In the genomic region with DNA sequence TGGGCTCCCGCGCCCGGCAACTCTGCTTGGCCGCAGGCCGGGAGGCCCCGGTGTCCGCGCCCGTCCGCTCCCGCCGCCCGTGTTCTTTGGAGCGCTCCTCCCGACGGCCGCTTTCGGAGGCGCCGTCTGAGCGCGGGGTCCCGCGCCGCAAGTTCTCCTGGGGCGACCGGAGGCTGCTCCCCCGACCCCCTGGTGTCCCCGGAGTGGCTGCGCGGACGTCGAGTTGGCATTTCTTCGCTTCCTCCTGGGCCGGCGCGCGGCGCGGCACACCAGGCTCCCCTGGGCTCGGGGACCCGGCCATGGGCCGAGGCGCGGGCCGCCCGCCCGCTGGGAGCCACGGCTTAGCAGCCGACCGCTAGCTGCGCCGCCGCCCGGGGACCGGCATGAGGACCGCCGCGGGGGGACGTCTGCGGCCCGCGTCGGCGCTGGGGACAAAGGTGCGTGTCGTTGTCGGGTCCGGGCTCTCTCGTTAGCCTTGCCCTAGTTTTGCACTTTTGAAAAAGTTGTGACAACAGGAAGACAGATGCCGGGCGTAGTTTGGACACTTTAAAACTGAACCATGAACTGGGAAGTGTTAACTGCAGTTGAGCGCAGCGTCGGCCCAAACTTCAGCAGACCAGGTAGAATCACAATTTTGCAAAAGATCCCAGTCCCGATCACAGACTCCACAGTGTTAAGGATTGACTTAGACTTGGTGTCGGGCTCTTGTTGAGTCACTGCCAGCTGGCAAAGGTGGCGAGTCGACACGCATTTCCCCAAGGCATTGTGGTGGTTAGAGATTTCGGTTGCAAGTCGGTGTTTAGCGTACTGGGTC, we compare ENCODE assay signal across 8 cellular contexts. TPM values are rescaled to one million over a fixed set of nuclear protein-coding genes. Genes with fewer than 3 reads are reported as not detected.
DNase-seq lines count a peak whose midpoint lies in the region; ATAC-seq and TF ChIP-seq lines count a peak whose summit lies in the region.

No MANE protein-coding gene starts in this region.

- peaks cover 53% of the 10 kb centered on the region for H3K4me1 Mint-ChIP-seq in activated naive CD8-positive, alpha-beta T cell (ENCODE audit: low read depth)

- H3K4me3 Mint-ChIP-seq in activated naive CD8-positive, alpha-beta T cell, result peak overlapping the region; percentile 90

- H3K27ac Mint-ChIP-seq in activated naive CD8-positive, alpha-beta T cell, result peak overlapping the region; percentile 75

- H3K27ac ChIP-seq in AG04450 (ENCODE audit: low read depth, low read length), result no peak overlapping the region
- peak overlapping the region; percentile 93 to 98 (median 96) for H3K27ac ChIP-seq in Peyer's patch
- peak overlapping the region; percentile 88 to 99 (median 96) for H3K27ac ChIP-seq in heart left ventricle
- H3K27ac ChIP-seq in prostate gland, result peak overlapping the region; percentile 91 to 96

- intact Hi-C loops in heart left ventricle (cut with DNase I) (loop anchor here in 7 of 10 donors (2.0 to 5.0 kb wide), 8 partner anchors 17 to 113 kb away; partner anchors contain the start of genes ROGDI (in 3 of the 7), ANKS3 (in 1 of the 7), DNAAF8 (in 1 of the 7) and SEC14L5 (in 1 of the 7)), prostate gland (cut with DNase I) (loop anchor here (5.0 to 10.0 kb wide), 2 partner anchors 109 to 113 kb away; partner anchors contain the start of genes ANKS3, DNAAF8 and SEC14L5)

- TF ChIP-seq POLR2A in Peyer's patch (IDR thresholded peaks at IDR 0.05) (no peak), heart left ventricle (IDR thresholded peaks at IDR 0.05) (no peak), prostate gland (IDR thresholded peaks at IDR 0.05) (no peak)

- H3K27me3 ChIP-seq in AG04450 (ENCODE audit: control insufficient read depth, insufficient read depth, low read length) (no peaks in the 10 kb centered on the region), Peyer's patch (no peaks in the 10 kb centered on the region), heart left ventricle (no peaks in the 10 kb centered on the region), prostate gland (replicated peaks; ENCODE audit: insufficient read depth) (no peaks in the 10 kb centered on the region)

- H3K9me3 ChIP-seq in AG04450 (ENCODE audit: control insufficient read depth, insufficient read depth, low read length) (no peaks in the 10 kb centered on the region; the same call in 1 of the 2 replicates), Peyer's patch (no peaks in the 10 kb centered on the region), heart left ventricle (no peaks in the 10 kb centered on the region), prostate gland (no peaks in the 10 kb centered on the region)

- DNase-seq in AG04450 (ENCODE audit: low read depth, low spot score) (no peak), Peyer's patch (peak; percentile 28 to 76 (median 67)), heart left ventricle (peak; percentile 54 to 72 (median 71)), prostate gland (ENCODE audit: low spot score) (peak; percentile 53), NCI-H1048 (lab: John Stamatoyannopoulos, UW) (no peak)

- H3K4me1 ChIP-seq in Peyer's patch, result peaks cover 4 to 54% (median 15%) of the 10 kb centered on the region in 4 donors
- peaks cover 0 to 74% (median 55%) of the 10 kb centered on the region in 12 donors for H3K4me1 ChIP-seq in heart left ventricle
- H3K4me1 ChIP-seq in prostate gland (replicated peaks), result peaks cover 13% of the 10 kb centered on the region

- H3K27me3 Mint-ChIP-seq in activated naive CD8-positive, alpha-beta T cell, result no peaks in the 10 kb centered on the region

- CTCF ChIA-PET in AG04450 (lab: Charles Lee), result interaction anchor here (0.6 to 4.5 kb wide), 2 partner anchors 108 to 299 kb away, joined by 3 to 18 read pairs; no protein-coding TSS in a partner anchor

- peak; percentile 5 for ATAC-seq in GM18858 (IDR thresholded peaks at IDR 0.05; ENCODE audit: unreplicated experiment)
- ATAC-seq in HG03064 (IDR thresholded peaks at IDR 0.05; ENCODE audit: low read depth, unreplicated experiment), result peak; percentile 15
- ATAC-seq in heart left ventricle, result peak in 2 of 4 donors; percentile 9 to 27

- POLR2A ChIA-PET in AG04450 (lab: Yijun Ruan, JAX), result interaction anchor here (0.9 to 1.5 kb wide), 2 partner anchors 34 to 95 kb away, joined by 3 to 4 read pairs; no protein-coding TSS in a partner anchor

- peak overlapping the region; percentile 77 for H3K4me3 ChIP-seq in AG04450 (ENCODE audit: low read depth, low read length)
- H3K4me3 ChIP-seq in Peyer's patch, result peak overlapping the region; percentile 74 to 86 (median 80)
- H3K4me3 ChIP-seq in heart left ventricle, result peak overlapping the region; percentile 67 to 99 (median 90)
- H3K4me3 ChIP-seq in prostate gland, result peak overlapping the region; percentile 94 to 98

- TF ChIP-seq CTCF in AG04450 (IDR thresholded peaks at IDR 0.05; ENCODE audit: low read depth, low read length), result no peak
- TF ChIP-seq CTCF in Peyer's patch (IDR thresholded peaks at IDR 0.05), result no peak
- TF ChIP-seq CTCF in heart left ventricle (IDR thresholded peaks at IDR 0.05), result no peak
- peak in 1 of 4 experiments; percentile 6 for TF ChIP-seq CTCF in prostate gland (IDR thresholded peaks at IDR 0.05)

- H3K36me3 Mint-ChIP-seq in activated naive CD8-positive, alpha-beta T cell, result peaks cover 6% of the 10 kb centered on the region

- peaks cover 0 to 26% (median 0%) of the 10 kb centered on the region in 3 donors for H3K36me3 ChIP-seq in Peyer's patch
- H3K36me3 ChIP-seq in heart left ventricle, result peaks cover 0 to 32% (median 28%) of the 10 kb centered on the region in 9 donors
- peaks cover 3 to 6% of the 10 kb centered on the region in 2 donors for H3K36me3 ChIP-seq in prostate gland

- no peaks in the 10 kb centered on the region for H3K9me3 Mint-ChIP-seq in activated naive CD8-positive, alpha-beta T cell (ENCODE audit: low read depth)

- WGBS in heart left ventricle, 4 donors, result 0 to 1% (median 0%) methylated on average over 28 to 83 of the region's 83 CpGs
- under 1% methylated on average over 67 of the region's 83 CpGs for WGBS in prostate gland

RNA-seq across cellular contexts. Expression of gene UBN1, which starts 0.7 kb away (rescaled TPM):
- polyA plus RNA-seq in AG04450 (2011; rRNA removed) (11.2 TPM in 2 replicates), heart left ventricle (10 to 100 TPM; 20.3 to 34.2 TPM)
- polyA minus RNA-seq in AG04450 (2011; rRNA and poly(A)+ RNA removed), result 15.4 and 22.6 TPM in 2 replicates
- total RNA-seq in Peyer's patch (100 to 1,000 TPM in 1 of 4 donors, 10 to 100 TPM in 3; 56.0 to 119 (median 62.2) TPM), heart left ventricle (10 to 100 TPM; 25.0 to 77.9 (median 32.7) TPM), prostate gland (10 to 100 TPM; 28.2 to 56.9 TPM)

RNA-seq across cellular contexts. Expression of gene GLYR1, which starts 0.9 kb away (rescaled TPM):
- polyA plus RNA-seq in AG04450 (2011; rRNA removed) (44.2 and 46.3 TPM in 2 replicates), heart left ventricle (10 to 100 TPM; 51.3 to 67.2 TPM)
- polyA minus RNA-seq in AG04450 (2011; rRNA and poly(A)+ RNA removed), result 25.8 and 29.0 TPM in 2 replicates
- total RNA-seq in Peyer's patch (100 to 1,000 TPM in 1 of 4 donors, 10 to 100 TPM in 3; 57.5 to 168 (median 66.9) TPM), heart left ventricle (10 to 100 TPM; 54.3 to 96.6 (median 75.8) TPM), prostate gland (10 to 100 TPM; 57.4 to 60.8 TPM)

RNA-seq across cellular contexts. Expression of gene ROGDI, which starts 45.5 kb away (rescaled TPM):
- polyA plus RNA-seq in AG04450 (2011; rRNA removed), result 9.2 and 14.3 TPM in 2 replicates
- polyA minus RNA-seq in AG04450 (2011; rRNA and poly(A)+ RNA removed), result 5.0 and 8.6 TPM in 2 replicates
- 10 to 100 TPM; 26.3 to 50.1 (median 38.0) TPM for total RNA-seq in Peyer's patch
- 100 to 1,000 TPM in 4 of 9 donors, 10 to 100 TPM in 5; 58.4 to 167 (median 95.0) TPM for total RNA-seq in heart left ventricle
- polyA plus RNA-seq in heart left ventricle, result 100 to 1,000 TPM in 1 of 2 donors, 10 to 100 TPM in 1; 43.4 to 134 TPM
- total RNA-seq in prostate gland, result 10 to 100 TPM; 37.5 to 46.9 TPM

RNA-seq across cellular contexts. Expression of gene SMIM22, which starts 52.8 kb away (rescaled TPM):
- not detected in 2 replicates for polyA plus RNA-seq in AG04450 (2011; rRNA removed)
- polyA minus RNA-seq in AG04450 (2011; rRNA and poly(A)+ RNA removed), result not detected in 2 replicates
- 100 to 1,000 TPM in 3 of 4 donors, 10 to 100 TPM in 1; 90.0 to 306 (median 238) TPM for total RNA-seq in Peyer's patch
- not detected for total RNA-seq in heart left ventricle
- polyA plus RNA-seq in heart left ventricle, result not detected
- 10 to 100 TPM in 1 of 2 donors, 1 to 10 TPM in 1; 5.6 to 29.0 TPM for total RNA-seq in prostate gland

RNA-seq across cellular contexts. Expression of gene SEPTIN12, which starts 59.8 kb away (rescaled TPM):
- not detected in 2 replicates for polyA plus RNA-seq in AG04450 (2011; rRNA removed)
- not detected in 2 replicates for polyA minus RNA-seq in AG04450 (2011; rRNA and poly(A)+ RNA removed)
- not detected for total RNA-seq in Peyer's patch
- total RNA-seq in heart left ventricle, result under 1 TPM in 1 of 9 donors, not detected in 8; 0.32 TPM
- not detected for polyA plus RNA-seq in heart left ventricle
- 10 to 100 TPM in 1 of 2 donors, not detected in 1; 10.8 TPM for total RNA-seq in prostate gland

Comparison
In these comparisons a context has a peak if more than half of its experiments do, and no peak if none do; other contexts are left out.
1. DNase-seq: peak in Peyer's patch (3 of 3), heart left ventricle (5 of 5) and prostate gland (single experiment); none in AG04450 (single experiment) and NCI-H1048 (single experiment).
2. Peak in every context shown above with its lines, with median percentiles within 50 percentile points of each other: H3K4me3 ChIP-seq.